16 cellular contexts compared by ENCODE assay signal in the genomic region with DNA sequence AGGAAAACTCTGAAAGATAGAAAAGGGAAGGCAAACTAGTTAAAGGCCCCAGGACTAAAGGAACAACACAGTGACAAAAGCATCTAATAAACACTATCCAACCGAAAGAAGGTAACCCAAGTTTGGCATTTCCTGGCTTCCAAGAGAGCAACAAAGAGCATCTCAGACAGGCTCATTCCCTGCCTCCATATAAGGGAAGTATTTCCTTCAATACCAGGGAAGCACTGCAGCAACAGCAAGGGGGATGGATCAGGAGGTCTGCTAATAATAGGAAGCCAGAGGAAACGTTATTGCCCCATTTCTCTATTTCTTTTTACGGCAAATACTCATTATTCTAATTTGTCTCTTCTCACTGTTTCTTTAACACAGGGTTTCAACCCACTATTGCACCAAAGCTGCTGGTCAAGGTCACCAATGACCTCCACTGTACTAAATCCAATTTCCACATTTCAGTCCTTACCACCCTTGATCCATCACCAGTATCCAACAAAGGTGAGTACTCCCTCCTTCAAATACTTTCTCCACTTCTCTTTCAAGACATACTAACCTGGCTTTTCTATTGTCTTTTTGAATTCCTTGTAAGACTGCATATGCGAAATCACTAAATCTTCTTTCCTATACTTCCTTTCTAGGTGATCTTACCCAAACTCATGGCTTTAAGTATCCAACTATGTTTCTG.
DNase-seq lines count a peak whose midpoint lies in the region; ATAC-seq, FAIRE-seq and TF ChIP-seq lines count a peak whose summit lies in the region.
"Had no signal": no experiment of that assay in that cellular context is flagged by ENCODE, and none has a peak within 500 bp of the region (broad histone marks: within the 10 kb centered on the region; RNA-seq: fewer than 3 reads in every experiment).

No MANE protein-coding gene starts in this region.

- peaks cover 89 to 91% of the 10 kb centered on the region in 2 donors for H3K4me1 Mint-ChIP-seq in natural killer cell
- H3K4me1 Mint-ChIP-seq in natural killer cell treated with Interleukin-12 subunit alpha and Interleukin-12 subunit beta and Interleukin-15 and Interleukin-18, amount 100 ng/mL, for 72 hours (ENCODE audit: low read depth in 2 of 2) = peaks cover 64 to 72% of the 10 kb centered on the region in 2 donors

- BruUV-seq in K562 (replicated peaks; lab: Mats Ljungman, UMichigan) = TSS peak; percentile 12

- peak overlapping the region; percentile 32 to 59 for H3K27ac Mint-ChIP-seq in natural killer cell
- H3K27ac Mint-ChIP-seq in natural killer cell treated with Interleukin-12 subunit alpha and Interleukin-12 subunit beta and Interleukin-15 and Interleukin-18, amount 100 ng/mL, for 72 hours = peak overlapping the region in 1 of 2 donors; percentile 13
- H3K27ac Mint-ChIP-seq: dendritic cell treated with granulocyte-macrophage colony-stimulating factor and Interleukin-4, amounts not matched to agents 40 ng/mL and 50 ng/mL, for 4 days had no signal

- H3K27me3 ChIP-seq in K562 (ENCODE audit: control insufficient read depth in 2 of 2, insufficient read depth in 2 of 2, low read length in 2 of 2) (no peaks in the 10 kb centered on the region), transverse colon (no peaks in the 10 kb centered on the region)
- H3K27me3 ChIP-seq: pancreas had no signal

- no peak for TF ChIP-seq RAD21 in K562 (CRISPR knock-in tag; conservative IDR thresholded peaks at IDR 0.05 in 1 of 2, IDR thresholded peaks at IDR 0.05 in 1 of 2)

- intact Hi-C loops in natural killer cell (cut with micrococcal nuclease) = loop anchor here (5.0 to 10.0 kb wide), 2 partner anchors 35 to 68 kb away; no protein-coding TSS in a partner anchor
- intact Hi-C loops in K562 (cut with micrococcal nuclease) = no loop called here
- intact Hi-C loops in transverse colon (cut with DNase I; ENCODE audit: low total_unique reads) = no loop called here

- in situ Hi-C loops in K562 (cut with MboI) = no loop called here
- in situ Hi-C loops in transverse colon (cut with MboI; ENCODE audit: low pct_ligation_motif_present in 1 of 4, low pct_unique_long_range_greater_than_20kb in 1 of 4, low sequenced_read_pairs in 3 of 4) = no loop called here

- H3K4me1 ChIP-seq in K562 (replicated peaks in 1 of 2; ENCODE audit: control insufficient read depth in 2 of 2, insufficient read depth in 2 of 2, low read length in 2 of 2) (peaks cover 22 to 37% of the 10 kb centered on the region in 2 experiments), transverse colon (peaks cover 40 to 72% (median 46%) of the 10 kb centered on the region in 4 donors)

- ATAC-seq in natural killer cell = no peak
- no peak for ATAC-seq in natural killer cell treated with Interleukin-12 subunit alpha and Interleukin-12 subunit beta and Interleukin-15 and Interleukin-18, amount 100 ng/mL, for 72 hours
- ATAC-seq in K562 = no peak
- peak; percentile 42 for ATAC-seq in left lobe of liver

- peaks cover 98% of the 10 kb centered on the region for H3K79me2 ChIP-seq in K562 (ENCODE audit: control insufficient read depth, insufficient read depth, low read length)

- H3K4me2 ChIP-seq in K562 (ENCODE audit: insufficient read depth, low read length) = no peak overlapping the region

- no peaks in the 10 kb centered on the region for H3K27me3 Mint-ChIP-seq in natural killer cell (ENCODE audit: low read depth in 2 of 2)
- H3K27me3 Mint-ChIP-seq in natural killer cell treated with Interleukin-12 subunit alpha and Interleukin-12 subunit beta and Interleukin-15 and Interleukin-18, amount 100 ng/mL, for 72 hours = no peaks in the 10 kb centered on the region
- H3K27me3 Mint-ChIP-seq: dendritic cell treated with granulocyte-macrophage colony-stimulating factor and Interleukin-4, amounts not matched to agents 40 ng/mL and 50 ng/mL, for 4 days had no signal

- no peaks in the 10 kb centered on the region for H3K9me3 Mint-ChIP-seq in natural killer cell
- H3K9me3 Mint-ChIP-seq in natural killer cell treated with Interleukin-12 subunit alpha and Interleukin-12 subunit beta and Interleukin-15 and Interleukin-18, amount 100 ng/mL, for 72 hours = no peaks in the 10 kb centered on the region
- H3K9me3 Mint-ChIP-seq: activated naive CD4-positive, alpha-beta T cell treated with anti-CD3 and anti-CD28 coated beads for 36 hours; dendritic cell treated with granulocyte-macrophage colony-stimulating factor and Interleukin-4, amounts not matched to agents 40 ng/mL and 50 ng/mL, for 4 days had no signal

- TF ChIP-seq EP300 in K562 (IDR thresholded peaks at IDR 0.05; ENCODE audit: low read length) = no peak
- no peak for TF ChIP-seq EP300 in transverse colon (IDR thresholded peaks at IDR 0.05; ENCODE audit: low read depth)

- TF ChIP-seq POLR2A in K562 (conservative IDR thresholded peaks at IDR 0.05) = no peak
- TF ChIP-seq POLR2A in transverse colon (IDR thresholded peaks at IDR 0.05) = no peak

- peaks cover 6% of the 10 kb centered on the region for H3K9me1 ChIP-seq in K562 (ENCODE audit: control insufficient read depth, insufficient read depth, low read length)

- WGBS in K562 (ENCODE audit: insufficient coverage, low coverage, missing lambda C conversion rate) = 70% methylated on average over 4 of the region's 4 CpGs
- 58 to 75% methylated on average over 4 of the region's 4 CpGs for WGBS in transverse colon (ENCODE audit: low coverage in 1 of 2), 2 donors

- TF ChIP-seq CTCF in natural killer cell (IDR thresholded peaks at IDR 0.05) (no peak), K562 (IDR thresholded peaks at IDR 0.05 in 2 of 3, conservative IDR thresholded peaks at IDR 0.05 in 1 of 3; ENCODE audit: insufficient read depth in 2 of 3, low read depth in 1 of 3, low read length in 3 of 3) (no peak), transverse colon (IDR thresholded peaks at IDR 0.05) (no peak)

- no peak for FAIRE-seq in K562 (lab: Jason Lieb, UNC)
- FAIRE-seq in urothelium cell line (lab: Jason Lieb, UNC) = peak; percentile 63
- FAIRE-seq: pancreas had no signal

- H3K27ac ChIP-seq in K562 (ENCODE audit: extremely low read depth, low read depth, low read length) (no peak overlapping the region), transverse colon (peak overlapping the region in 2 of 4 donors; percentile 4 to 9)
- H3K27ac ChIP-seq: lower lobe of right lung had no signal

- no peak overlapping the region for H3K4me3 ChIP-seq in K562
- H3K4me3 ChIP-seq in transverse colon = no peak overlapping the region
- H3K4me3 ChIP-seq: lower lobe of right lung, pancreas had no signal

- CTCF ChIA-PET in K562 (lab: Yijun Ruan, JAX; ENCODE audit: low intra/inter-chr PET ratio) = no interaction called here

- DNase-seq in natural killer cell = no peak
- no peak for DNase-seq in natural killer cell treated with Interleukin-12 subunit alpha and Interleukin-12 subunit beta and Interleukin-15 and Interleukin-18, amount 100 ng/mL, for 72 hours (ENCODE audit: low spot score)
- DNase-seq in K562 (ENCODE audit: extremely low read depth in 1 of 4, low spot score in 3 of 4) = no peak
- no peak for DNase-seq in left lobe of liver (ENCODE audit: low spot score)
- DNase-seq in urothelium cell line (ENCODE audit: low spot score) = no peak
- no peak for DNase-seq in NCI-H1417 treated with DMSO at 0.1 percent for 48 hours (lab: John Stamatoyannopoulos, UW)
- DNase-seq in hepatic stellate cell (ENCODE audit: low spot score) = no peak
- no peak for DNase-seq in transverse colon
- DNase-seq: activated CD4-positive, alpha-beta T cell treated with anti-CD3 and anti-CD28 coated beads for 1 hour; activated naive CD4-positive, alpha-beta T cell treated with anti-CD3 and anti-CD28 coated beads for 36 hours; lower lobe of right lung; NCI-H1436; NCI-H774; pancreas; SHP77 treated with DMSO at 0.1 percent for 48 hours had no signal

- H3K9me3 ChIP-seq in K562 (replicated peaks; ENCODE audit: control insufficient read depth, insufficient read depth, low read depth, low read length) (no peaks in the 10 kb centered on the region), transverse colon (no peaks in the 10 kb centered on the region)
- H3K9me3 ChIP-seq: lower lobe of right lung, pancreas had no signal

- no peaks in the 10 kb centered on the region for H3K36me3 Mint-ChIP-seq in natural killer cell
- H3K36me3 Mint-ChIP-seq in natural killer cell treated with Interleukin-12 subunit alpha and Interleukin-12 subunit beta and Interleukin-15 and Interleukin-18, amount 100 ng/mL, for 72 hours = no peaks in the 10 kb centered on the region

- no peak overlapping the region for H3K9ac ChIP-seq in K562 (ENCODE audit: insufficient read depth in 1 of 2, low read depth in 2 of 2, low read length in 2 of 2)

- POLR2A ChIA-PET in K562 (lab: Yijun Ruan, JAX) = interaction anchor here (0.9 kb wide), 1 partner anchor 9 kb away, joined by 3 read pairs; no protein-coding TSS in a partner anchor

- H3K36me3 ChIP-seq in K562 (ENCODE audit: control insufficient read depth, insufficient read depth, low read length) (peaks cover 3% of the 10 kb centered on the region; the same call in 1 of the 3 replicates), transverse colon (no peaks in the 10 kb centered on the region)
- H3K36me3 ChIP-seq: lower lobe of right lung, pancreas had no signal

- H4K20me1 ChIP-seq in K562 (replicated peaks; ENCODE audit: control insufficient read depth, insufficient read depth, low read length) = peaks cover 40% of the 10 kb centered on the region

- peak overlapping the region; percentile 18 for H3K4me3 Mint-ChIP-seq in natural killer cell
- no peak overlapping the region for H3K4me3 Mint-ChIP-seq in natural killer cell treated with Interleukin-12 subunit alpha and Interleukin-12 subunit beta and Interleukin-15 and Interleukin-18, amount 100 ng/mL, for 72 hours
- H3K4me3 Mint-ChIP-seq: activated naive CD4-positive, alpha-beta T cell treated with anti-CD3 and anti-CD28 coated beads for 36 hours; dendritic cell treated with granulocyte-macrophage colony-stimulating factor and Interleukin-4, amounts not matched to agents 40 ng/mL and 50 ng/mL, for 4 days had no signal

- no peak overlapping the region for H2AFZ ChIP-seq in K562 (ENCODE audit: low read depth, low read length)

TF ChIP-seq in K562, 482 proteins besides CTCF, POLR2A, EP300 and RAD21 (continues in another document):
- TF ChIP-seq, protein P1, sequence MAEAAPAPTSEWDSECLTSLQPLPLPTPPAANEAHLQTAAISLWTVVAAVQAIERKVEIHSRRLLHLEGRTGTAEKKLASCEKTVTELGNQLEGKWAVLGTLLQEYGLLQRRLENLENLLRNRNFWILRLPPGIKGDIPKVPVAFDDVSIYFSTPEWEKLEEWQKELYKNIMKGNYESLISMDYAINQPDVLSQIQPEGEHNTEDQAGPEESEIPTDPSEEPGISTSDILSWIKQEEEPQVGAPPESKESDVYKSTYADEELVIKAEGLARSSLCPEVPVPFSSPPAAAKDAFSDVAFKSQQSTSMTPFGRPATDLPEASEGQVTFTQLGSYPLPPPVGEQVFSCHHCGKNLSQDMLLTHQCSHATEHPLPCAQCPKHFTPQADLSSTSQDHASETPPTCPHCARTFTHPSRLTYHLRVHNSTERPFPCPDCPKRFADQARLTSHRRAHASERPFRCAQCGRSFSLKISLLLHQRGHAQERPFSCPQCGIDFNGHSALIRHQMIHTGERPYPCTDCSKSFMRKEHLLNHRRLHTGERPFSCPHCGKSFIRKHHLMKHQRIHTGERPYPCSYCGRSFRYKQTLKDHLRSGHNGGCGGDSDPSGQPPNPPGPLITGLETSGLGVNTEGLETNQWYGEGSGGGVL (CRISPR knock-in tag; IDR thresholded peaks at IDR 0.05) = no peak
